ENCODE assay signal across 1 cellular context in the genomic region with DNA sequence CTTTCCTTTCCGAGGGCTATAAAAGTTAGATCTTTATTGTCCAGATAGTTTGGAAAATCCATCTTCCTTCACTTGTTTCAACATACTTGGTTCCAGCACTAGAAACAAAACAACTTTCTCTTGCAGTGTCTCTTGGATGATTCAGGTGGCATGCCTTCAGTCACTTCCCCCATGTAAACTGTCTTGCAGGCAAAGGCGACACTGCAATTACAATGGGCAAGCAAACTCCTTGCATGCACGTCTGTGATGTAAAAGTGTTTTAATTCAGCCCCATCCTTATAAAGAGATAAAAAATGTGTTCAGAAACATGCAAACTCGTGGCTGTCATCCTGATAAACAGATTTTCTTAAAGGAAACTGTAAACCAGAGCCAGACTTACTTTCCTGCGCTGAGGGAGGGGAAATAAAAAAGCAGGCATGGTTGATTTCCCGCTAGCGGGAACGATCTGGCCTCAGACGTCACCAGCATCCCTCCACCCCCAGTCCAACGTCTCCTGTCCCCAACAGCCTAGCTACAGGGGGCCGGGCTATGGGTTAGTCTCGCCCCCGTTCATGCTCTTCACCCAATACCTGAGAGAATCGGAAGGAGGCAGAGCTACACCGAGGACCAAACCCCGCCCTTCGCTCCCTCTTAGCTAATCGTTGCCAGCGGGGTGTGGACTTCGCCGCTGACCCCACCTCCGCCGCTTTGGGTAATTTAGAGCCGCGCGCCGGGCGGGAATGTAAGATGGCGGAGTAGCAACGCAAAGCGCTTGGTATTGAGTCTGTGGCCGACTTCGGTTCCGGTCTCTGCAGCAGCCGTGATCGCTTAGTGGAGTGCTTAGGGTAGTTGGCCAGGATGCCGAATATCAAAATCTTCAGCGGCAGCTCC.
A peak's percentile ranks its signal among the peaks of the same experiment; 100 is the strongest.
TF ChIP-seq lines count a peak whose summit lies in the region.

Gene PRPS1 (plus strand): TSS at position 719 of the 870 bp plus-strand sequence. CDS start 119 bp downstream, at position 838.

TF ChIP-seq in GM12878, 131 proteins besides CTCF, POLR2A, EP300 and RAD21 (continued from another document):
- TF ChIP-seq RFX5 (IDR thresholded peaks at IDR 0.05; ENCODE audit: low read depth, low read length) (no peak), TAF1 (IDR thresholded peaks at IDR 0.05; ENCODE audit: borderline replicate concordance, low read depth, low read length) (peak; percentile 73), SMAD5 (IDR thresholded peaks at IDR 0.05; ENCODE audit: low read depth) (0 out of 2 replicates have a peak, but pooled peaks have one; percentile 32), SP1 (IDR thresholded peaks at IDR 0.05; ENCODE audit: low read depth, low read length) (peak; percentile 45), LARP7 (IDR thresholded peaks at IDR 0.05) (no peak)
- TF ChIP-seq, protein P1, sequence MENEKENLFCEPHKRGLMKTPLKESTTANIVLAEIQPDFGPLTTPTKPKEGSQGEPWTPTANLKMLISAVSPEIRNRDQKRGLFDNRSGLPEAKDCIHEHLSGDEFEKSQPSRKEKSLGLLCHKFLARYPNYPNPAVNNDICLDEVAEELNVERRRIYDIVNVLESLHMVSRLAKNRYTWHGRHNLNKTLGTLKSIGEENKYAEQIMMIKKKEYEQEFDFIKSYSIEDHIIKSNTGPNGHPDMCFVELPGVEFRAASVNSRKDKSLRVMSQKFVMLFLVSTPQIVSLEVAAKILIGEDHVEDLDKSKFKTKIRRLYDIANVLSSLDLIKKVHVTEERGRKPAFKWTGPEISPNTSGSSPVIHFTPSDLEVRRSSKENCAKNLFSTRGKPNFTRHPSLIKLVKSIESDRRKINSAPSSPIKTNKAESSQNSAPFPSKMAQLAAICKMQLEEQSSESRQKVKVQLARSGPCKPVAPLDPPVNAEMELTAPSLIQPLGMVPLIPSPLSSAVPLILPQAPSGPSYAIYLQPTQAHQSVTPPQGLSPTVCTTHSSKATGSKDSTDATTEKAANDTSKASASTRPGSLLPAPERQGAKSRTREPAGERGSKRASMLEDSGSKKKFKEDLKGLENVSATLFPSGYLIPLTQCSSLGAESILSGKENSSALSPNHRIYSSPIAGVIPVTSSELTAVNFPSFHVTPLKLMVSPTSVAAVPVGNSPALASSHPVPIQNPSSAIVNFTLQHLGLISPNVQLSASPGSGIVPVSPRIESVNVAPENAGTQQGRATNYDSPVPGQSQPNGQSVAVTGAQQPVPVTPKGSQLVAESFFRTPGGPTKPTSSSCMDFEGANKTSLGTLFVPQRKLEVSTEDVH (IDR thresholded peaks at IDR 0.05; ENCODE audit: low read depth, partially characterized antibody): peak; percentile 71
